ENCODE assay signal across 16 cellular contexts in the genomic region with DNA sequence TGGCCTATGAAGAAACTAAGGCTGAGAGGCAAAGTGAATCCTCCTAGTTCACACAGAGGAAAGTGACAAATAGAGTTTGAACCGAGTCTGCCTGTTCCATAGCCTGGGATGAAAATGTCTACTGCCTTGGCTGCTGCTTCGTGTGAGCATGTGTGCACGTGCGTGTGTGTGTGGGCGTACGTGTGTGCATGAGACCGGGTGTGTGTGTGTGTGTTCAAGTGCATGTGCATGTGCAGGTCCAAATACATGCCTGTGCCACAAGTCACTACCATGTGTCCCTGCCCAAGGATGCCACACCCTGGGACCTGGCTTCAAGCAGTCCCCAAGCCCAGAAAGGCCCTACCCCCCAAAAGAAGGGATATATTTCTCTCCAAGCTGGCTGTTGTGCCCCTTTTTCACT. TPM values are rescaled to one million over a fixed set of nuclear protein-coding genes. Genes with fewer than 3 reads are reported as not detected.
A peak's percentile ranks its signal among the peaks of the same experiment; 100 is the strongest.
DNase-seq lines count a peak whose midpoint lies in the region; ATAC-seq, FAIRE-seq and TF ChIP-seq lines count a peak whose summit lies in the region.
"Had no signal": no experiment of that assay in that cellular context is flagged by ENCODE, and none has a peak within 500 bp of the region (broad histone marks: within the 10 kb centered on the region; RNA-seq: fewer than 3 reads in every experiment).

No MANE protein-coding gene starts in this region.

- no peaks in the 10 kb centered on the region for H3K4me1 ChIP-seq in right cardiac atrium (ENCODE audit: control insufficient read depth, insufficient read depth, low read length)
- H3K4me1 ChIP-seq in K562 (replicated peaks in 1 of 2; ENCODE audit: control insufficient read depth in 2 of 2, insufficient read depth in 2 of 2, low read length in 2 of 2) = peaks cover 0 to 8% of the 10 kb centered on the region in 2 experiments; a peak in 2 of 5 replicates
- H3K4me1 ChIP-seq: Caco-2 had no signal

- no peak overlapping the region for H3K27ac Mint-ChIP-seq in activated CD4-positive, alpha-beta T cell treated with anti-CD3 and anti-CD28 coated beads, Interleukin-2, amount 10 ng/mL, durations not matched to agents 7 days and 5 days
- no peak overlapping the region for H3K27ac Mint-ChIP-seq in T-cell

- no peaks in the 10 kb centered on the region for H3K9me1 ChIP-seq in K562 (ENCODE audit: control insufficient read depth, insufficient read depth, low read length)

- H3K27me3 Mint-ChIP-seq in activated CD4-positive, alpha-beta T cell treated with anti-CD3 and anti-CD28 coated beads, Interleukin-2, amount 10 ng/mL, durations not matched to agents 7 days and 5 days = no peaks in the 10 kb centered on the region
- H3K27me3 Mint-ChIP-seq in T-cell = peaks cover 15 to 16% of the 10 kb centered on the region in 2 donors

- CTCF ChIA-PET in K562 (lab: Yijun Ruan, JAX; ENCODE audit: low intra/inter-chr PET ratio) = no interaction called here
- CTCF ChIA-PET in activated CD4-positive, alpha-beta T cell treated with anti-CD3 and anti-CD28 coated beads, Interleukin-2, amount 10 ng/mL, durations not matched to agents 7 days and 5 days (lab: Charles Lee) = interaction anchor here (0.6 to 2.2 kb wide), 2 partner anchors 11 to 72 kb away, joined by 3 to 5 read pairs; no protein-coding TSS in a partner anchor
- CTCF ChIA-PET in T-cell (lab: Charles Lee) = no interaction called here

- no peaks in the 10 kb centered on the region for H3K79me2 ChIP-seq in K562 (ENCODE audit: control insufficient read depth, insufficient read depth, low read length)

- H3K9me3 ChIP-seq in right cardiac atrium (ENCODE audit: control insufficient read depth, low read length) = no peaks in the 10 kb centered on the region
- H3K9me3 ChIP-seq in K562 (replicated peaks; ENCODE audit: control insufficient read depth, insufficient read depth, low read depth, low read length) = no peaks in the 10 kb centered on the region
- H3K9me3 ChIP-seq: BLaER1, Caco-2 had no signal

- H4K20me1 ChIP-seq in K562 (replicated peaks; ENCODE audit: control insufficient read depth, insufficient read depth, low read length) = peaks cover 16% of the 10 kb centered on the region; the same call in 1 of the 2 replicates
- H4K20me1 ChIP-seq: BLaER1 had no signal

- TF ChIP-seq POLR2A in K562 (conservative IDR thresholded peaks at IDR 0.05) = no peak

- H3K4me3 ChIP-seq in right cardiac atrium (ENCODE audit: low read length) (no peak overlapping the region), K562 (no peak overlapping the region)
- H3K4me3 ChIP-seq: BLaER1 had no signal

- 75% methylated on average over 7 of the region's 7 CpGs for WGBS in right cardiac atrium
- 4% methylated on average over 7 of the region's 7 CpGs for WGBS in K562 (ENCODE audit: insufficient coverage, low coverage, missing lambda C conversion rate)

- intact Hi-C loops in left ventricle myocardium superior (cut with micrococcal nuclease) = no loop called here
- intact Hi-C loops in right cardiac atrium (cut with DNase I) = no loop called here
- intact Hi-C loops in K562 (cut with micrococcal nuclease) = no loop called here

- no peaks in the 10 kb centered on the region for H3K9me3 Mint-ChIP-seq in activated CD4-positive, alpha-beta T cell treated with anti-CD3 and anti-CD28 coated beads, Interleukin-2, amount 10 ng/mL, durations not matched to agents 7 days and 5 days
- H3K9me3 Mint-ChIP-seq in T-cell = no peaks in the 10 kb centered on the region
- H3K9me3 Mint-ChIP-seq: CD8-positive, alpha-beta memory T cell had no signal

- in situ Hi-C loops in K562 (cut with MboI) = no loop called here

- no peak overlapping the region for H3K4me2 ChIP-seq in K562 (ENCODE audit: insufficient read depth, low read length)
- H3K4me2 ChIP-seq: BLaER1 had no signal

- H3K27ac ChIP-seq in right cardiac atrium (ENCODE audit: low read length) = no peak overlapping the region
- H3K27ac ChIP-seq in K562 (ENCODE audit: extremely low read depth, low read depth, low read length) = no peak overlapping the region
- H3K27ac ChIP-seq: BLaER1 had no signal

- FAIRE-seq in K562 (lab: Jason Lieb, UNC) (no peak), urothelium cell line (lab: Jason Lieb, UNC) (peak; percentile 53)

- POLR2A ChIA-PET in K562 (lab: Yijun Ruan, JAX) (interaction anchor here (1.2 kb wide), 1 partner anchor 10 kb away, joined by 4 read pairs; no protein-coding TSS in a partner anchor), T-cell (lab: Charles Lee) (no interaction called here)
- POLR2A ChIA-PET in activated CD4-positive, alpha-beta T cell treated with anti-CD3 and anti-CD28 coated beads, Interleukin-2, amount 10 ng/mL, durations not matched to agents 7 days and 5 days (lab: Charles Lee) = no interaction called here

- no peaks in the 10 kb centered on the region for H3K4me1 Mint-ChIP-seq in activated CD4-positive, alpha-beta T cell treated with anti-CD3 and anti-CD28 coated beads, Interleukin-2, amount 10 ng/mL, durations not matched to agents 7 days and 5 days
- H3K4me1 Mint-ChIP-seq in T-cell = no peaks in the 10 kb centered on the region
- H3K4me1 Mint-ChIP-seq: CD8-positive, alpha-beta memory T cell had no signal

- H3K36me3 Mint-ChIP-seq in activated CD4-positive, alpha-beta T cell treated with anti-CD3 and anti-CD28 coated beads, Interleukin-2, amount 10 ng/mL, durations not matched to agents 7 days and 5 days (ENCODE audit: low read depth) = no peaks in the 10 kb centered on the region
- no peaks in the 10 kb centered on the region for H3K36me3 Mint-ChIP-seq in T-cell
- H3K36me3 Mint-ChIP-seq: CD8-positive, alpha-beta memory T cell had no signal

- no peak overlapping the region for H3K9ac ChIP-seq in K562 (ENCODE audit: insufficient read depth in 1 of 2, low read depth in 2 of 2, low read length in 2 of 2)
- H3K9ac ChIP-seq: BLaER1 had no signal

- no peak overlapping the region for H2AFZ ChIP-seq in K562 (ENCODE audit: low read depth, low read length)

- no peaks in the 10 kb centered on the region for H3K27me3 ChIP-seq in right cardiac atrium (ENCODE audit: control insufficient read depth, insufficient read depth)
- H3K27me3 ChIP-seq in K562 (ENCODE audit: control insufficient read depth in 2 of 2, insufficient read depth in 2 of 2, low read length in 2 of 2) = peaks cover 4 to 60% of the 10 kb centered on the region in 2 experiments; a peak in 4 of 5 replicates
- H3K27me3 ChIP-seq: BLaER1 had no signal

- no peak overlapping the region for H3K4me3 Mint-ChIP-seq in activated CD4-positive, alpha-beta T cell treated with anti-CD3 and anti-CD28 coated beads, Interleukin-2, amount 10 ng/mL, durations not matched to agents 7 days and 5 days
- no peak overlapping the region for H3K4me3 Mint-ChIP-seq in T-cell
- H3K4me3 Mint-ChIP-seq: CD8-positive, alpha-beta memory T cell had no signal

- ATAC-seq in left ventricle myocardium superior = no peak
- ATAC-seq in right cardiac atrium = no peak
- no peak for ATAC-seq in K562
- peak; percentile 0 for ATAC-seq in left lobe of liver
- no peak for ATAC-seq in T-cell (replicated peaks in 1 of 4)

- BruUV-seq in K562 (replicated peaks; lab: Mats Ljungman, UMichigan) = no TSS peak

- no peaks in the 10 kb centered on the region for H3K36me3 ChIP-seq in K562 (ENCODE audit: control insufficient read depth, insufficient read depth, low read length)
- H3K36me3 ChIP-seq: BLaER1 had no signal

- no peak for TF ChIP-seq CTCF in K562 (IDR thresholded peaks at IDR 0.05 in 2 of 3, conservative IDR thresholded peaks at IDR 0.05 in 1 of 3; ENCODE audit: insufficient read depth in 2 of 3, low read depth in 1 of 3, low read length in 3 of 3)

- peak; percentile 7 for DNase-seq in left ventricle myocardium superior
- no peak for DNase-seq in right cardiac atrium
- no peak for DNase-seq in K562 (ENCODE audit: extremely low read depth in 1 of 4, low spot score in 3 of 4)
- no peak for DNase-seq in left lobe of liver (ENCODE audit: low spot score)
- DNase-seq in urothelium cell line (ENCODE audit: low spot score) = no peak
- DNase-seq in RPMI8226 = no peak
- DNase-seq in activated CD4-positive, alpha-beta T cell treated with anti-CD3 and anti-CD28 coated beads, Interleukin-2, amount 10 ng/mL, durations not matched to agents 7 days and 5 days = no peak
- DNase-seq in T-cell = no peak
- DNase-seq: 8988T; AML-193; Caco-2; CD8-positive, alpha-beta memory T cell; GF-D8; HCEC 1CT had no signal

- no peak for TF ChIP-seq EP300 in K562 (IDR thresholded peaks at IDR 0.05; ENCODE audit: low read length)

- TF ChIP-seq RAD21 in K562 (CRISPR knock-in tag; conservative IDR thresholded peaks at IDR 0.05 in 1 of 2, IDR thresholded peaks at IDR 0.05 in 1 of 2) = no peak

RNA-seq across cellular contexts. Expression of a gene that starts 13.6 kb away (rescaled TPM):
- not detected for total RNA-seq in left ventricle myocardium superior
- total RNA-seq in right cardiac atrium = not detected
- polyA plus RNA-seq in right cardiac atrium = not detected
- total RNA-seq in K562 (2011; cell fraction: chromatin; rRNA removed; ENCODE audit: low replicate concordance) = not detected in 2 replicates
- total RNA-seq in K562 (2011; cell fraction: nucleolus; rRNA removed) = not detected in 2 replicates
- not detected in 2 replicates for total RNA-seq in K562 (2011; cell fraction: nucleoplasm; rRNA removed)
- not detected in 2 replicates for total RNA-seq in K562 (2014; rRNA removed)
- total RNA-seq in K562 (2014; rRNA removed; fragmentation: Illumina TruSeq; extraction: Trizol) = not detected in 2 replicates
- total RNA-seq in K562 (2015; rRNA removed; fragmentation: Illumina TruSeq; extraction: Trizol) = not detected in 2 replicates
- total RNA-seq in K562 (2021) = not detected in 2 replicates
- polyA plus RNA-seq in K562 (2011; rRNA removed) = not detected in 2 replicates
- polyA plus RNA-seq in K562 (2011; cell fraction: cytosol; rRNA removed) = not detected in 2 replicates
- not detected in 2 replicates for polyA plus RNA-seq in K562 (2011; cell fraction: nucleus; rRNA removed)
- polyA plus RNA-seq in K562 (2012) = not detected in 2 replicates
- not detected in 2 replicates for polyA plus RNA-seq in K562 (2014; fragmentation: Illumina TruSeq; extraction: Trizol)
- polyA plus RNA-seq in K562 (2014; fragmentation: Nextera tagmentation; extraction: Ambion mirVana) = not detected
- polyA plus RNA-seq in K562 (2014; rRNA removed) = not detected in 2 replicates
- not detected in 2 replicates for polyA minus RNA-seq in K562 (2011; rRNA and poly(A)+ RNA removed)
- polyA minus RNA-seq in K562 (2011; cell fraction: cytosol; rRNA and poly(A)+ RNA removed) = not detected in 2 replicates
- not detected in 2 replicates for polyA minus RNA-seq in K562 (2011; cell fraction: nucleus; rRNA and poly(A)+ RNA removed)
- total RNA-seq in left lobe of liver = not detected
- total RNA-seq in activated CD4-positive, alpha-beta T cell treated with anti-CD3 and anti-CD28 coated beads, Interleukin-2, amount 10 ng/mL, durations not matched to agents 7 days and 5 days = not detected
- total RNA-seq in T-cell = 1 to 10 TPM in 1 of 5 donors, under 1 TPM in 1, not detected in 3; 0.49 to 1.6 TPM
- total RNA-seq: Caco-2; CD8-positive, alpha-beta memory T cell; H4 had no signal

RNA-seq across cellular contexts. Expression of a gene that starts 40.9 kb away (rescaled TPM):
- total RNA-seq in left ventricle myocardium superior = 20.4 TPM
- total RNA-seq in right cardiac atrium = 10 to 100 TPM; 20.8 to 25.4 (median 24.2) TPM
- 10.8 TPM for polyA plus RNA-seq in right cardiac atrium
- 126 and 135 TPM in 2 replicates for total RNA-seq in K562 (2011; cell fraction: chromatin; rRNA removed; ENCODE audit: low replicate concordance)
- total RNA-seq in K562 (2011; cell fraction: nucleolus; rRNA removed) = 70.4 and 78.8 TPM in 2 replicates
- total RNA-seq in K562 (2011; cell fraction: nucleoplasm; rRNA removed) = 90.9 and 130 TPM in 2 replicates
- 17.7 and 18.7 TPM in 2 replicates for total RNA-seq in K562 (2014; rRNA removed)
- total RNA-seq in K562 (2014; rRNA removed; fragmentation: Illumina TruSeq; extraction: Trizol) = 8.2 and 8.3 TPM in 2 replicates
- total RNA-seq in K562 (2015; rRNA removed; fragmentation: Illumina TruSeq; extraction: Trizol) = 10.4 and 12.0 TPM in 2 replicates
- 24.0 and 31.3 TPM in 2 replicates for total RNA-seq in K562 (2021)
- 13.5 and 27.0 TPM in 2 replicates for polyA plus RNA-seq in K562 (2011; rRNA removed)
- 17.1 and 19.2 TPM in 2 replicates for polyA plus RNA-seq in K562 (2011; cell fraction: cytosol; rRNA removed)
- 115 and 157 TPM in 2 replicates for polyA plus RNA-seq in K562 (2011; cell fraction: nucleus; rRNA removed)
- polyA plus RNA-seq in K562 (2012) = 27.6 and 28.9 TPM in 2 replicates
- polyA plus RNA-seq in K562 (2014; fragmentation: Illumina TruSeq; extraction: Trizol) = 19.9 and 21.4 TPM in 2 replicates
- polyA plus RNA-seq in K562 (2014; fragmentation: Nextera tagmentation; extraction: Ambion mirVana) = 1 to 10 TPM in 1 of 2 experiments, under 1 TPM in 1; 0.82 to 1.1 TPM
- polyA plus RNA-seq in K562 (2014; rRNA removed) = 21.5 and 21.8 TPM in 2 replicates
- 18.1 and 18.7 TPM in 2 replicates for polyA minus RNA-seq in K562 (2011; rRNA and poly(A)+ RNA removed)
- polyA minus RNA-seq in K562 (2011; cell fraction: cytosol; rRNA and poly(A)+ RNA removed) = 12.2 and 15.7 TPM in 2 replicates
- 23.6 and 27.0 TPM in 2 replicates for polyA minus RNA-seq in K562 (2011; cell fraction: nucleus; rRNA and poly(A)+ RNA removed)
- 15.2 TPM for total RNA-seq in left lobe of liver
- 10 to 100 TPM; 72.3 to 78.1 TPM for total RNA-seq in activated CD4-positive, alpha-beta T cell treated with anti-CD3 and anti-CD28 coated beads, Interleukin-2, amount 10 ng/mL, durations not matched to agents 7 days and 5 days
- total RNA-seq in T-cell = 100 to 1,000 TPM; 121 to 176 (median 123) TPM

RNA-seq across cellular contexts. Expression of a gene that starts 50.7 kb away (rescaled TPM):
- 0.59 TPM for total RNA-seq in left ventricle myocardium superior
- total RNA-seq in right cardiac atrium = 1 to 10 TPM in 2 of 4 donors, under 1 TPM in 2; 0.45 to 1.4 (median 0.91) TPM
- 0.48 TPM for polyA plus RNA-seq in right cardiac atrium
- 7.2 and 10.4 TPM in 2 replicates for total RNA-seq in K562 (2011; cell fraction: chromatin; rRNA removed; ENCODE audit: low replicate concordance)
- 6.4 and 7.5 TPM in 2 replicates for total RNA-seq in K562 (2011; cell fraction: nucleolus; rRNA removed)
- 6.7 and 6.8 TPM in 2 replicates for total RNA-seq in K562 (2011; cell fraction: nucleoplasm; rRNA removed)
- 0.24 and 2.2 TPM in 2 replicates for total RNA-seq in K562 (2014; rRNA removed)
- 0.35 and 0.62 TPM in 2 replicates for total RNA-seq in K562 (2014; rRNA removed; fragmentation: Illumina TruSeq; extraction: Trizol)
- total RNA-seq in K562 (2015; rRNA removed; fragmentation: Illumina TruSeq; extraction: Trizol) = 0.38 and 0.72 TPM in 2 replicates
- 0.58 and 0.60 TPM in 2 replicates for total RNA-seq in K562 (2021)
- 0.14 and 0.39 TPM in 2 replicates for polyA plus RNA-seq in K562 (2011; rRNA removed)
- polyA plus RNA-seq in K562 (2011; cell fraction: cytosol; rRNA removed) = 0.27 and 0.52 TPM in 2 replicates
- 0.58 and 1.5 TPM in 2 replicates for polyA plus RNA-seq in K562 (2011; cell fraction: nucleus; rRNA removed)
- 0.35 and 0.65 TPM in 2 replicates for polyA plus RNA-seq in K562 (2012)
- polyA plus RNA-seq in K562 (2014; fragmentation: Illumina TruSeq; extraction: Trizol) = 0.22 and 0.43 TPM in 2 replicates
- polyA plus RNA-seq in K562 (2014; fragmentation: Nextera tagmentation; extraction: Ambion mirVana) = not detected
- 0.15 and 0.23 TPM in 2 replicates for polyA plus RNA-seq in K562 (2014; rRNA removed)
- polyA minus RNA-seq in K562 (2011; rRNA and poly(A)+ RNA removed) = 3.4 and 4.3 TPM in 2 replicates
- 1.1 TPM in 1 of 2 replicates, not detected in the other for polyA minus RNA-seq in K562 (2011; cell fraction: cytosol; rRNA and poly(A)+ RNA removed)
- polyA minus RNA-seq in K562 (2011; cell fraction: nucleus; rRNA and poly(A)+ RNA removed) = 7.7 and 7.9 TPM in 2 replicates
- 324 TPM for total RNA-seq in left lobe of liver
- 1 to 10 TPM; 1.6 to 1.7 TPM for total RNA-seq in activated CD4-positive, alpha-beta T cell treated with anti-CD3 and anti-CD28 coated beads, Interleukin-2, amount 10 ng/mL, durations not matched to agents 7 days and 5 days
- 1 to 10 TPM; 2.4 to 5.7 (median 4.6) TPM for total RNA-seq in T-cell

Comparison
In these comparisons a context has a peak if more than half of its experiments do, and no peak if none do; other contexts are left out.
1. RNA of a gene that starts 50.7 kb away (total RNA-seq): 324 TPM in left lobe of liver (single experiment); 2.4 to 5.7 TPM in T-cell, 1.6 to 1.7 TPM in activated CD4-positive, alpha-beta T cell treated with anti-CD3 and anti-CD28 coated beads, Interleukin-2, amount 10 ng/mL, durations not matched to agents 7 days and 5 days, 0.45 to 1.4 TPM in right cardiac atrium, 0.24 to 10.4 TPM in K562 and 0.59 TPM in left ventricle myocardium superior (single experiment); every median in the first group is over 10 times any median in the second.